In the genomic region with DNA sequence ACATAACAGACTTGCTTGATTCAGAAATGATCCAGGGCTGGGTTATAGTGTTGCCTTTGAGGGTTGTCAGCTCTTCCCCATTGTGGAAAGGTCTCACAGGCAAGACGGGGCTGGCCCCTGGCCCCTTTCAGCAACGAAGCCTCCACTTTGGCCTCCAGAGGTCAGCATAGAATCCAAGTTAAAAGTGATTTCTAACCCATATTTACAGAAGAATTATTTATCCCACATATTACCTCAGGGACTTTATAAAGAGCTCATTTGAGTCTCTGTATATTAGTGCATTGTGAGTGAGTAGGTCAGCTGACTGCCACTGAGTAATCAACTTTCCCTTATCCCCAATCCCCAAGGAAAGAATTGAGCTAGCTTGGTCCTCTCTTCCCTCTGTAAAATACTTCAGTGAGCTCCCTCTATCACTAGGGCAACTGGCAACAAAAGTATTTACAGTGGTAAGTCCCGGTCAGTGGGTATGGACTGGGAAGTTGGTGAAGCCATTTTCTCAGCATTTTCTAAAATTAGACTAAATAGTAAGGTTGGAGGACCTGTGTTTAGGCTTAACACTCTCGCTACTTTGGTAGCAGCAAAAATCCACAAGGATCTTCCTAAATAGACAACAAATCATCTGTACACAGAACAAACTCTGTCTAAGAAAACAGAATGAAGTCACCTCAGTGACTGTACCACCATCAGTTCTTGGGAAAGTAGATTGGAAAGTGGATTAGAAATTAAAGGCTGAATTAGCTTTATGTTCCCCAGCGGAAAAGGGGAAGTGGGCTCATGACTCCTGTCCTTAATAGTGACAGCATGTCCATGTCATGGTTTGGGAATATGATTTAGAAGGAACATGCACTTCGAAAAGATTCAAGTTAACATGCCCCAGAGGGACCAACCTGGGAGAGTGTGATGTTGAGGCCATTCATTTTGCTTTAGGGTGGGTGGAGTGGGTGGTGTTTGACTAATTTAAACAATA, we compare ENCODE assay signal across 1 cellular context.
TF ChIP-seq lines count a peak whose summit lies in the region.

No MANE protein-coding gene starts in this region.

TF ChIP-seq in HCT116, 20 proteins besides CTCF, POLR2A, EP300 and RAD21 (continued from another document):
- TF ChIP-seq EZH2phosphoT487 (IDR thresholded peaks at IDR 0.05; ENCODE audit: borderline replicate concordance), result no peak
